ENCODE assay signal across 17 cellular contexts in genomic region chr19:35214766-35215422, GRCh38. TPM values are rescaled to one million over a fixed set of nuclear protein-coding genes. Genes with fewer than 3 reads are reported as not detected.
A peak's percentile ranks its signal among the peaks of the same experiment; 100 is the strongest.
DNase-seq lines count a peak whose midpoint lies in the region; ATAC-seq, FAIRE-seq and TF ChIP-seq lines count a peak whose summit lies in the region.
"Had no signal": no experiment of that assay in that cellular context is flagged by ENCODE, and none has a peak within 500 bp of the region (broad histone marks: within the 10 kb centered on the region; RNA-seq: fewer than 3 reads in every experiment).

No MANE protein-coding gene starts in this region.

- ATAC-seq in heart right ventricle: no peak
- ATAC-seq in activated T-helper 17 cell treated with anti-CD3 and anti-CD28 coated beads, Interleukin-2, amount 50 U/mL, for 72 hours (replicated peaks): no peak
- no peak for ATAC-seq in naive thymus-derived CD4-positive, alpha-beta T cell
- ATAC-seq in GM21390 (IDR thresholded peaks at IDR 0.05; ENCODE audit: unreplicated experiment): no peak
- ATAC-seq in HG03135 (IDR thresholded peaks at IDR 0.05; ENCODE audit: unreplicated experiment): no peak

- WGBS in heart right ventricle, 2 donors: 76 to 80% methylated on average over 7 of the region's 7 CpGs

- peak overlapping the region; percentile 97 for H3K27ac Mint-ChIP-seq in activated T-helper 17 cell treated with anti-CD3 and anti-CD28 coated beads, Interleukin-2, amount 50 U/mL, for 72 hours
- peak overlapping the region; percentile 98 to 100 (median 100) for H3K27ac Mint-ChIP-seq in naive thymus-derived CD4-positive, alpha-beta T cell
- H3K27ac Mint-ChIP-seq: neural progenitor cell, type B pancreatic cell had no signal

- H3K4me1 ChIP-seq in heart right ventricle (peaks cover 10 to 63% (median 37%) of the 10 kb centered on the region in 9 donors), right atrium auricular region (peaks cover 0 to 31% of the 10 kb centered on the region in 2 donors)
- peaks cover 47 to 50% of the 10 kb centered on the region in 2 donors for H3K4me1 ChIP-seq in naive thymus-derived CD4-positive, alpha-beta T cell (ENCODE audit: control insufficient read depth in 2 of 2, insufficient read depth in 2 of 2, low read length in 2 of 2)
- H3K4me1 ChIP-seq: neural progenitor cell had no signal

- H3K9me3 Mint-ChIP-seq in activated T-helper 17 cell treated with anti-CD3 and anti-CD28 coated beads, Interleukin-2, amount 50 U/mL, for 72 hours: peaks cover 7% of the 10 kb centered on the region
- peaks cover 0 to 17% (median 1%) of the 10 kb centered on the region in 11 donors for H3K9me3 Mint-ChIP-seq in naive thymus-derived CD4-positive, alpha-beta T cell

- H3K27me3 ChIP-seq in heart right ventricle (no peaks in the 10 kb centered on the region), right atrium auricular region (no peaks in the 10 kb centered on the region)
- no peaks in the 10 kb centered on the region for H3K27me3 ChIP-seq in naive thymus-derived CD4-positive, alpha-beta T cell (ENCODE audit: control insufficient read depth in 2 of 2, insufficient read depth in 2 of 2, low read length in 2 of 2)
- H3K27me3 ChIP-seq: neural progenitor cell had no signal

- H3K36me3 Mint-ChIP-seq in activated T-helper 17 cell treated with anti-CD3 and anti-CD28 coated beads, Interleukin-2, amount 50 U/mL, for 72 hours (ENCODE audit: low read depth): peaks cover 7% of the 10 kb centered on the region
- peaks cover 0 to 12% (median 0%) of the 10 kb centered on the region in 5 donors for H3K36me3 Mint-ChIP-seq in naive thymus-derived CD4-positive, alpha-beta T cell
- H3K36me3 Mint-ChIP-seq: neural progenitor cell, type B pancreatic cell had no signal

- peaks cover 42% of the 10 kb centered on the region for H3K4me1 Mint-ChIP-seq in activated T-helper 17 cell treated with anti-CD3 and anti-CD28 coated beads, Interleukin-2, amount 50 U/mL, for 72 hours
- peaks cover 38 to 79% (median 63%) of the 10 kb centered on the region in 7 donors for H3K4me1 Mint-ChIP-seq in naive thymus-derived CD4-positive, alpha-beta T cell
- H3K4me1 Mint-ChIP-seq: neural progenitor cell had no signal

- H3K36me3 ChIP-seq in heart right ventricle: no peaks in the 10 kb centered on the region
- H3K36me3 ChIP-seq in right atrium auricular region: no peaks in the 10 kb centered on the region
- H3K36me3 ChIP-seq in naive thymus-derived CD4-positive, alpha-beta T cell (ENCODE audit: control insufficient read depth in 2 of 3, insufficient read depth in 3 of 3, low read length in 3 of 3): no peaks in the 10 kb centered on the region
- H3K36me3 ChIP-seq: neural progenitor cell had no signal

- H3K27me3 Mint-ChIP-seq in activated T-helper 17 cell treated with anti-CD3 and anti-CD28 coated beads, Interleukin-2, amount 50 U/mL, for 72 hours: no peaks in the 10 kb centered on the region
- H3K27me3 Mint-ChIP-seq in naive thymus-derived CD4-positive, alpha-beta T cell: no peaks in the 10 kb centered on the region
- H3K27me3 Mint-ChIP-seq: type B pancreatic cell had no signal

- intact Hi-C loops in heart right ventricle (cut with DNase I): loop anchor here in 1 of 10 donors (5.0 kb wide), 1 partner anchor 58 kb away; no protein-coding TSS in a partner anchor
- intact Hi-C loops in naive thymus-derived CD4-positive, alpha-beta T cell (cut with micrococcal nuclease): loop anchor here (1.0 to 5.0 kb wide), 4 partner anchors 9 to 687 kb away; partner anchors contain the start of genes HCST (in 1 of the 2) and NFKBID (in 1 of the 2)

- CTCF ChIA-PET in naive thymus-derived CD4-positive, alpha-beta T cell (lab: Charles Lee): interaction anchor here (1.3 to 4.6 kb wide), 5 partner anchors 8 to 72 kb away, joined by 4 to 36 read pairs (median 7); partner anchors contain the start of gene FXYD7

- DNase-seq in heart right ventricle: no peak
- DNase-seq in right atrium auricular region (ENCODE audit: low spot score): no peak
- DNase-seq in naive thymus-derived CD4-positive, alpha-beta T cell: no peak
- DNase-seq in urothelium cell line (ENCODE audit: low spot score): no peak
- DNase-seq in NCI-H2081 treated with DMSO at 0.1 percent for 48 hours (lab: John Stamatoyannopoulos, UW): no peak
- DNase-seq: amniotic stem cell, cortex of kidney, DND-41, NCI-H1048, NCI-H345 had no signal

- no peak for FAIRE-seq in urothelium cell line (lab: Jason Lieb, UNC)

- peak overlapping the region; percentile 75 for H3K4me3 Mint-ChIP-seq in activated T-helper 17 cell treated with anti-CD3 and anti-CD28 coated beads, Interleukin-2, amount 50 U/mL, for 72 hours
- H3K4me3 Mint-ChIP-seq in naive thymus-derived CD4-positive, alpha-beta T cell: peak overlapping the region in 1 of 10 donors; percentile 30
- H3K4me3 Mint-ChIP-seq: neural progenitor cell, type B pancreatic cell had no signal

- H3K4me3 ChIP-seq in heart right ventricle (no peak overlapping the region), right atrium auricular region (no peak overlapping the region)
- H3K4me3 ChIP-seq in naive thymus-derived CD4-positive, alpha-beta T cell (ENCODE audit: low read length): no peak overlapping the region
- H3K4me3 ChIP-seq: neural progenitor cell had no signal

- no peak for TF ChIP-seq CTCF in heart right ventricle (IDR thresholded peaks at IDR 0.05)
- no peak for TF ChIP-seq CTCF in right atrium auricular region (IDR thresholded peaks at IDR 0.05)

- H3K27ac ChIP-seq in heart right ventricle: peak overlapping the region in 6 of 10 donors; percentile 66 to 87 (median 78)
- H3K27ac ChIP-seq in right atrium auricular region: no peak overlapping the region
- H3K27ac ChIP-seq in naive thymus-derived CD4-positive, alpha-beta T cell (ENCODE audit: low read depth, low read length): peak overlapping the region; percentile 91
- H3K27ac ChIP-seq: neural progenitor cell had no signal

- POLR2A ChIA-PET in naive thymus-derived CD4-positive, alpha-beta T cell (lab: Charles Lee): interaction anchor here (0.7 to 5.2 kb wide), 11 partner anchors 8 to 74 kb away, joined by 3 to 74 read pairs (median 8); partner anchors contain the start of genes FXYD5 and USF2

- H3K9me3 ChIP-seq in heart right ventricle (peaks cover 0 to 25% (median 6%) of the 10 kb centered on the region in 11 donors), right atrium auricular region (peaks cover 0 to 7% of the 10 kb centered on the region in 2 donors)
- no peaks in the 10 kb centered on the region for H3K9me3 ChIP-seq in naive thymus-derived CD4-positive, alpha-beta T cell (ENCODE audit: control insufficient read depth in 2 of 3, low read length in 3 of 3)

RNA-seq across cellular contexts. Expression of gene FAM187B, which starts 13.6 kb away (rescaled TPM):
- under 1 TPM in 1 of 10 donors, not detected in 9; 0.48 TPM for total RNA-seq in heart right ventricle
- not detected for polyA plus RNA-seq in heart right ventricle
- not detected for total RNA-seq in right atrium auricular region
- total RNA-seq in activated T-helper 17 cell treated with anti-CD3 and anti-CD28 coated beads, Interleukin-2, amount 50 U/mL, for 72 hours: under 1 TPM in 1 of 2 donors, not detected in 1; 0.58 TPM
- total RNA-seq in naive thymus-derived CD4-positive, alpha-beta T cell: not detected
- polyA plus RNA-seq in naive thymus-derived CD4-positive, alpha-beta T cell: not detected
- total RNA-seq: left ventricle myocardium superior; T-helper 1 cell treated with Interleukin-12 subunit alpha and Interleukin-12 subunit beta and Interleukin-4 antibody, amounts not matched to agents 30 ng/mL and 1 ng/mL, for 36 hours had no signal

RNA-seq across cellular contexts. Expression of gene LSR, which starts 33.9 kb away (rescaled TPM):
- total RNA-seq in heart right ventricle (1 to 10 TPM; 3.2 to 8.7 (median 5.2) TPM), right atrium auricular region (10 to 100 TPM in 1 of 2 donors, 1 to 10 TPM in 1; 7.6 to 20.1 TPM)
- polyA plus RNA-seq in heart right ventricle: 10 to 100 TPM; 10.2 to 10.4 TPM
- total RNA-seq in activated T-helper 17 cell treated with anti-CD3 and anti-CD28 coated beads, Interleukin-2, amount 50 U/mL, for 72 hours: 10 to 100 TPM; 19.1 to 38.0 TPM
- total RNA-seq in naive thymus-derived CD4-positive, alpha-beta T cell: 10 to 100 TPM in 4 of 5 experiments, 1 to 10 TPM in 1; 4.6 to 59.3 (median 25.1) TPM
- polyA plus RNA-seq in naive thymus-derived CD4-positive, alpha-beta T cell: 10 to 100 TPM; 23.4 to 39.1 TPM

RNA-seq across cellular contexts. Expression of gene USF2, which starts 53.9 kb away (rescaled TPM):
- 100 to 1,000 TPM; 134 to 185 (median 151) TPM for total RNA-seq in heart right ventricle
- 100 to 1,000 TPM; 125 to 171 TPM for polyA plus RNA-seq in heart right ventricle
- total RNA-seq in right atrium auricular region: 100 to 1,000 TPM; 130 to 180 TPM
- 100 to 1,000 TPM; 109 to 121 TPM for total RNA-seq in activated T-helper 17 cell treated with anti-CD3 and anti-CD28 coated beads, Interleukin-2, amount 50 U/mL, for 72 hours
- 100 to 1,000 TPM; 145 to 256 (median 225) TPM for total RNA-seq in naive thymus-derived CD4-positive, alpha-beta T cell
- polyA plus RNA-seq in naive thymus-derived CD4-positive, alpha-beta T cell: 1 to 10 TPM; 6.8 to 7.0 TPM

Comparison
In these comparisons a context has a peak if more than half of its experiments do, and no peak if none do; other contexts are left out.
1. H3K27ac ChIP-seq: peak in heart right ventricle (6 of 10) and naive thymus-derived CD4-positive, alpha-beta T cell (single experiment); none in right atrium auricular region (0 of 2).